In the genomic region with DNA sequence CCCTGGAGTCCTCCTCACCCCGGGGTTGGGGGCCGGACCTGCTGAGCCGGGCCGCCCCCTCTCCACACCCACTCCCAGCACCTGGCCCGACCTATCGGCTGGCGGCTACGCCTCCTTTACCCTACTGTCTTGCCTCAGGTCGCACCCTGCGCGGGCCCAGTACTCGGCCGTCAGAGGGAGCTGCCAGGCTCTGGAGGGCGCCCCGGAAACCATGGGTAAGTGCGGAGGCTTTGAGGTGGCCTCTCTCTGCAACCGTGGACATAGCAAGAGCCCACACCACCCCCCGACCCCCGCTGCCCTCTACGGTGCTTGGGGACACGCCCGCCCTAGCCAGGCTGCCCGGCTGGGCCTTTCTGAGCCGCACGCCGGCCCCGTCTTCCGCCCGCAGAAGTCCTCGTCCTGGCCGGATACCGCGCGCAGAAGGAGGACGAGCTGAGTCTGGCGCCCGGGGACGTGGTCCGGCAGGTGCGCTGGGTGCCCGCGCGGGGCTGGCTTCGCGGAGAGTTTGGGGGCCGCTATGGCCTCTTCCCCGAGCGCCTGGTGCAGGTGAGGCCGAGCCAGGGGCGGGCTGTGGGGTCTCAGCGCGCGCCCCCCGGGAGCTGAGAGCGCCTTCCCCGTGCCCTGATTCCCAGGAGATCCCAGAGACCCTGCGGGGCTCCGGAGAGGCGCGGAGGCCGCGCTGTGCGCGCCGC, we compare ENCODE assay signal across 8 cellular contexts. TPM values are rescaled to one million over a fixed set of nuclear protein-coding genes. Genes with fewer than 3 reads are reported as not detected.
DNase-seq lines count a peak whose midpoint lies in the region; ATAC-seq and TF ChIP-seq lines count a peak whose summit lies in the region.

A gene (plus strand): TSS at position 159 of the 692 bp plus-strand sequence. CDS start 53 bp downstream, at position 212.

- H3K27me3 Mint-ChIP-seq in activated T-helper 17 cell treated with anti-CD3 and anti-CD28 coated beads, Interleukin-2, amount 50 U/mL, for 72 hours = no peaks in the 10 kb centered on the region

- no peaks in the 10 kb centered on the region for H3K9me3 Mint-ChIP-seq in activated T-helper 17 cell treated with anti-CD3 and anti-CD28 coated beads, Interleukin-2, amount 50 U/mL, for 72 hours

- CTCF ChIA-PET in AG04449 (lab: Yijun Ruan, JAX) = interaction anchor here (1.0 to 2.6 kb wide), 13 partner anchors 8 to 206 kb away, joined by 3 to 8 read pairs (median 4); a partner anchor contains a TSS

- DNase-seq in AG04449 (ENCODE audit: low read depth, low spot score) = no peak
- peak; percentile 96 for DNase-seq in NCI-H510A (lab: John Stamatoyannopoulos, UW)
- DNase-seq in head of caudate nucleus = peak in 22 of 42 donors; percentile 26 to 61 (median 36)
- no peak for DNase-seq in NCI-H1694 treated with DMSO at 0.1 percent for 48 hours (lab: John Stamatoyannopoulos, UW)

- H3K27ac ChIP-seq in rectal smooth muscle tissue (ENCODE audit: low read depth, low read length) = no peak within 1 kb of the TSS

- TF ChIP-seq CTCF in AG04449 (IDR thresholded peaks at IDR 0.05; ENCODE audit: insufficient read depth, low read length, missing control alignments) = no peak

- H3K4me1 Mint-ChIP-seq in activated T-helper 17 cell treated with anti-CD3 and anti-CD28 coated beads, Interleukin-2, amount 50 U/mL, for 72 hours = peaks cover 31% of the 10 kb centered on the region

- POLR2A ChIA-PET in AG04449 (lab: Yijun Ruan, JAX) = interaction anchor here (0.6 to 1.8 kb wide), 8 partner anchors 13 to 157 kb away, joined by 3 to 13 read pairs (median 4); a partner anchor contains a TSS

- H3K27me3 ChIP-seq in rectal smooth muscle tissue (ENCODE audit: control insufficient read depth, insufficient read depth, low read length) = no peaks in the 10 kb centered on the region

- H3K9ac ChIP-seq in rectal smooth muscle tissue (ENCODE audit: low read length) = peak within 1 kb of the TSS; percentile 19

- peak within 1 kb of the TSS; percentile 100 for H3K4me3 Mint-ChIP-seq in activated T-helper 17 cell treated with anti-CD3 and anti-CD28 coated beads, Interleukin-2, amount 50 U/mL, for 72 hours

- H3K4me3 ChIP-seq in AG04449 (ENCODE audit: low read depth, low read length) (peak within 1 kb of the TSS; percentile 87), rectal smooth muscle tissue (ENCODE audit: low read length) (peak within 1 kb of the TSS; percentile 90)

- ATAC-seq in GM18511 (IDR thresholded peaks at IDR 0.05; ENCODE audit: unreplicated experiment) = peak; percentile 41
- peak; percentile 16 for ATAC-seq in HG02973 (IDR thresholded peaks at IDR 0.05; ENCODE audit: unreplicated experiment)
- peak; percentile 40 for ATAC-seq in activated T-helper 17 cell treated with anti-CD3 and anti-CD28 coated beads, Interleukin-2, amount 50 U/mL, for 72 hours (replicated peaks)

- intact Hi-C loops in head of caudate nucleus (cut with DNase I) = loop anchor here (5.0 kb wide), 1 partner anchor 61 kb away; no protein-coding TSS in a partner anchor

- H3K27ac Mint-ChIP-seq in activated T-helper 17 cell treated with anti-CD3 and anti-CD28 coated beads, Interleukin-2, amount 50 U/mL, for 72 hours = peak within 1 kb of the TSS; percentile 100

- peaks cover 5% of the 10 kb centered on the region for H3K4me1 ChIP-seq in rectal smooth muscle tissue (ENCODE audit: control insufficient read depth, insufficient read depth, low read length)

- peaks cover 93% of the 10 kb centered on the region for H3K36me3 Mint-ChIP-seq in activated T-helper 17 cell treated with anti-CD3 and anti-CD28 coated beads, Interleukin-2, amount 50 U/mL, for 72 hours (ENCODE audit: low read depth)

- H3K36me3 ChIP-seq in rectal smooth muscle tissue (ENCODE audit: control insufficient read depth, insufficient read depth, low read length) = peaks cover 14% of the 10 kb centered on the region

RNA-seq across cellular contexts. Expression of the gene that starts here (rescaled TPM):
- 100 to 1,000 TPM in 1 of 2 donors, 10 to 100 TPM in 1; 24.4 to 245 TPM for total RNA-seq in activated T-helper 17 cell treated with anti-CD3 and anti-CD28 coated beads, Interleukin-2, amount 50 U/mL, for 72 hours

Comparison
In these comparisons a context has a peak if more than half of its experiments do, and no peak if none do; other contexts are left out.
1. DNase-seq: peak in NCI-H510A (single experiment) and head of caudate nucleus (22 of 42); none in AG04449 (single experiment) and NCI-H1694 treated with DMSO at 0.1 percent for 48 hours (single experiment).
2. Peak in every context shown above with its lines, with median percentiles within 50 percentile points of each other: ATAC-seq.